In genomic region chr10:124735491-124736286, GRCh38 we compare ENCODE assay signal across 10 cellular contexts. TPM values are rescaled to one million over a fixed set of nuclear protein-coding genes. Genes with fewer than 3 reads are reported as not detected.
DNase-seq lines count a peak whose midpoint lies in the region; ATAC-seq and TF ChIP-seq lines count a peak whose summit lies in the region.
"Had no signal": no experiment of that assay in that cellular context is flagged by ENCODE, and none has a peak within 500 bp of the region (broad histone marks: within the 10 kb centered on the region; RNA-seq: fewer than 3 reads in every experiment).

No MANE protein-coding gene starts in this region.

- TF ChIP-seq CTCF in SU-DHL-6 (IDR thresholded peaks at IDR 0.05; ENCODE audit: insufficient read depth, low read length, poor library complexity, severe bottlenecking), result no peak
- TF ChIP-seq CTCF in sigmoid colon (IDR thresholded peaks at IDR 0.05), result no peak

- H3K4me3 ChIP-seq in CD4-positive, alpha-beta memory T cell (ENCODE audit: low read length in 2 of 2), result no peak overlapping the region
- H3K4me3 ChIP-seq in SU-DHL-6 (ENCODE audit: insufficient read depth, low read length, poor library complexity, severe bottlenecking) (peak overlapping the region; percentile 26), right cardiac atrium (ENCODE audit: low read length) (peak overlapping the region; percentile 11), sigmoid colon (peak overlapping the region in 2 of 4 donors; percentile 9 to 21)

- POLR2A ChIA-PET in CD4-positive, alpha-beta memory T cell (lab: Charles Lee; ENCODE audit: partially characterized antibody), result interaction anchor here (1.0 to 10.6 kb wide), 10 partner anchors 6 to 98 kb away, joined by 3 to 265 read pairs (median 10); no protein-coding TSS in a partner anchor

- H3K4me2 ChIP-seq in SU-DHL-6 (ENCODE audit: low read depth, low read length, poor library complexity, severe bottlenecking), result peak overlapping the region; percentile 95

- peak overlapping the region; percentile 78 for H3K27ac ChIP-seq in CD4-positive, alpha-beta memory T cell (ENCODE audit: low read depth, low read length)
- H3K27ac ChIP-seq in SU-DHL-6 (ENCODE audit: low read depth, low read length) (peak overlapping the region; percentile 97), right cardiac atrium (ENCODE audit: low read length) (peak overlapping the region; percentile 84), sigmoid colon (peak overlapping the region; percentile 86 to 94 (median 89))

- peaks cover 100% of the 10 kb centered on the region for H3K4me1 ChIP-seq in CD4-positive, alpha-beta memory T cell (ENCODE audit: insufficient read depth, low read length)
- peaks cover 57% of the 10 kb centered on the region for H3K4me1 ChIP-seq in right cardiac atrium (ENCODE audit: control insufficient read depth, insufficient read depth, low read length)
- H3K4me1 ChIP-seq in sigmoid colon, result peaks cover 0 to 100% (median 93%) of the 10 kb centered on the region in 4 donors

- no peak overlapping the region for H2AFZ ChIP-seq in SU-DHL-6 (ENCODE audit: low read depth, low read length, severe bottlenecking)

- no peak for DNase-seq in CD4-positive, alpha-beta memory T cell
- DNase-seq in right cardiac atrium, result no peak
- DNase-seq in sigmoid colon, result no peak
- no peak for DNase-seq in SIG-M5 treated with dmso at 0.1 percent for 504 hours (lab: John Stamatoyannopoulos, UW; ENCODE audit: unreplicated experiment)
- DNase-seq in NCI-H510A treated with DMSO at 0.1 percent for 48 hours (lab: John Stamatoyannopoulos, UW), result no peak
- DNase-seq in kidney glomerular epithelial cell (lab: John Stamatoyannopoulos, UW), result no peak
- DNase-seq: GOT3 had no signal

- no peaks in the 10 kb centered on the region for H3K9me3 Mint-ChIP-seq in CD4-positive, alpha-beta memory T cell
- H3K9me3 Mint-ChIP-seq: activated T-helper 2 cell treated with anti-CD3 and anti-CD28 coated beads, Interferon-gamma antibody, Interleukin-2, Interleukin-4, amounts not matched to agents 10 μg/mL and 5 μg/mL and 100 μg/mL, durations not matched to agents 14 hours and 24 hours and 36 hours had no signal

- 79% methylated on average over 15 of the region's 15 CpGs for WGBS in right cardiac atrium
- WGBS in sigmoid colon, 2 donors, result 90 to 91% methylated on average over 15 of the region's 15 CpGs

- no peaks in the 10 kb centered on the region for H3K9me2 ChIP-seq in SU-DHL-6 (replicated peaks; ENCODE audit: insufficient read depth, low read length)

- peak overlapping the region; percentile 98 for H3K9ac ChIP-seq in SU-DHL-6 (ENCODE audit: low read length)

- peaks cover 4% of the 10 kb centered on the region; the same call in 1 of the 2 replicates for H4K20me1 ChIP-seq in SU-DHL-6 (ENCODE audit: low read depth, low read length)

- H3K4me1 Mint-ChIP-seq in CD4-positive, alpha-beta memory T cell, result peaks cover 76 to 100% (median 90%) of the 10 kb centered on the region in 4 donors

- no peaks in the 10 kb centered on the region for H3K27me3 ChIP-seq in CD4-positive, alpha-beta memory T cell (ENCODE audit: insufficient read depth, low read length)
- H3K27me3 ChIP-seq in SU-DHL-6 (ENCODE audit: low read length), result no peaks in the 10 kb centered on the region
- H3K27me3 ChIP-seq in right cardiac atrium (ENCODE audit: control insufficient read depth, insufficient read depth), result no peaks in the 10 kb centered on the region
- H3K27me3 ChIP-seq in sigmoid colon, result no peaks in the 10 kb centered on the region

- peaks cover 20% of the 10 kb centered on the region for H3F3A ChIP-seq in SU-DHL-6 (ENCODE audit: insufficient read depth)

- H3K4me3 Mint-ChIP-seq in CD4-positive, alpha-beta memory T cell, result peak overlapping the region; percentile 46 to 93 (median 77)

- TF ChIP-seq POLR2A in sigmoid colon (IDR thresholded peaks at IDR 0.05), result no peak

- no peaks in the 10 kb centered on the region for H3K9me3 ChIP-seq in CD4-positive, alpha-beta memory T cell (ENCODE audit: control insufficient read depth in 1 of 2, low read length in 2 of 2)
- H3K9me3 ChIP-seq in SU-DHL-6 (ENCODE audit: insufficient read depth, low read length) (no peaks in the 10 kb centered on the region), right cardiac atrium (ENCODE audit: control insufficient read depth, low read length) (no peaks in the 10 kb centered on the region), sigmoid colon (no peaks in the 10 kb centered on the region)

- peaks cover 100% of the 10 kb centered on the region for H3K79me2 ChIP-seq in SU-DHL-6 (ENCODE audit: insufficient read depth, low read length)

- CTCF ChIA-PET in CD4-positive, alpha-beta memory T cell (lab: Charles Lee; ENCODE audit: partially characterized antibody), result interaction anchor here (1.1 to 18.1 kb wide), 3 partner anchors 13 to 89 kb away, joined by 4 to 556 read pairs (median 10); no protein-coding TSS in a partner anchor

- intact Hi-C loops in CD4-positive, alpha-beta memory T cell (cut with micrococcal nuclease), result no loop called here
- intact Hi-C loops in right cardiac atrium (cut with DNase I) (loop anchor here in 3 of 4 donors (5.0 to 10.0 kb wide), 2 partner anchors 33 to 51 kb away; no protein-coding TSS in a partner anchor), sigmoid colon (cut with DNase I) (loop anchor here (5.0 kb wide), 1 partner anchor 43 kb away; no protein-coding TSS in a partner anchor)

- no peak for TF ChIP-seq EP300 in sigmoid colon (IDR thresholded peaks at IDR 0.05)

- peak overlapping the region; percentile 85 to 96 (median 93) for H3K27ac Mint-ChIP-seq in CD4-positive, alpha-beta memory T cell
- H3K27ac Mint-ChIP-seq: activated T-helper 2 cell treated with anti-CD3 and anti-CD28 coated beads, Interferon-gamma antibody, Interleukin-2, Interleukin-4, amounts not matched to agents 10 μg/mL and 5 μg/mL and 100 μg/mL, durations not matched to agents 14 hours and 24 hours and 36 hours had no signal

- peaks cover 11 to 20% of the 10 kb centered on the region in 2 donors for H3K36me3 Mint-ChIP-seq in CD4-positive, alpha-beta memory T cell

- no peak for ATAC-seq in right cardiac atrium
- ATAC-seq in HG02642 (IDR thresholded peaks at IDR 0.05; ENCODE audit: poor library complexity, unreplicated experiment), result no peak

- H3K36me3 ChIP-seq in CD4-positive, alpha-beta memory T cell (ENCODE audit: insufficient read depth, low read length), result no peaks in the 10 kb centered on the region
- no peaks in the 10 kb centered on the region for H3K36me3 ChIP-seq in SU-DHL-6 (ENCODE audit: low read length)
- H3K36me3 ChIP-seq in sigmoid colon, result no peaks in the 10 kb centered on the region

- H3K27me3 Mint-ChIP-seq in CD4-positive, alpha-beta memory T cell, result no peaks in the 10 kb centered on the region

RNA-seq across cellular contexts. Expression of gene FAM53B, which starts 8.5 kb away (rescaled TPM):
- total RNA-seq in CD4-positive, alpha-beta memory T cell, result 10 to 100 TPM; 57.3 to 60.7 TPM
- 10 to 100 TPM in 1 of 2 donors, 1 to 10 TPM in 1; 7.3 to 42.5 TPM for polyA plus RNA-seq in CD4-positive, alpha-beta memory T cell
- total RNA-seq in right cardiac atrium, result 10 to 100 TPM; 34.6 to 58.3 (median 49.8) TPM
- polyA plus RNA-seq in right cardiac atrium, result 39.5 TPM
- 10 to 100 TPM; 32.3 to 36.6 (median 34.4) TPM for total RNA-seq in sigmoid colon
- 10 to 100 TPM in 2 of 3 donors, 1 to 10 TPM in 1; 9.6 to 36.4 (median 12.0) TPM for polyA plus RNA-seq in sigmoid colon

RNA-seq across cellular contexts. Expression of gene EEF1AKMT2, which starts 56.0 kb away (rescaled TPM):
- 10 to 100 TPM; 20.0 to 24.2 TPM for total RNA-seq in CD4-positive, alpha-beta memory T cell
- polyA plus RNA-seq in CD4-positive, alpha-beta memory T cell, result 10 to 100 TPM; 18.2 to 31.1 TPM
- total RNA-seq in right cardiac atrium, result 10 to 100 TPM; 10.6 to 14.5 (median 12.2) TPM
- 8.9 TPM for polyA plus RNA-seq in right cardiac atrium
- 10 to 100 TPM in 3 of 4 donors, 1 to 10 TPM in 1; 10.0 to 19.7 (median 15.5) TPM for total RNA-seq in sigmoid colon
- 10 to 100 TPM; 11.0 to 15.7 (median 15.6) TPM for polyA plus RNA-seq in sigmoid colon

Comparison
In these comparisons a context has a peak if more than half of its experiments do, and no peak if none do; other contexts are left out.
1. H3K4me3 ChIP-seq: peak in SU-DHL-6 (single experiment) and right cardiac atrium (single experiment); none in CD4-positive, alpha-beta memory T cell (0 of 2).
2. Peak in every context shown above with its lines, with median percentiles within 50 percentile points of each other: H3K27ac ChIP-seq.